8 cellular contexts compared by ENCODE assay signal in genomic region chr12:75390899-75391538, GRCh38. TPM values are rescaled to one million over a fixed set of nuclear protein-coding genes. Genes with fewer than 3 reads are reported as not detected.
DNase-seq lines count a peak whose midpoint lies in the region; ATAC-seq and TF ChIP-seq lines count a peak whose summit lies in the region.

GLIPR1L2 (plus strand) TSS chr12:75391089; CDS start chr12:75391117, 28 bp downstream.

- H3K36me3 Mint-ChIP-seq in activated CD4-positive, alpha-beta T cell treated with anti-CD3 and anti-CD28 coated beads, Interleukin-2, amount 10 ng/mL, durations not matched to agents 7 days and 5 days (ENCODE audit: low read depth) = no peaks in the 10 kb centered on the region

- peak; percentile 67 for TF ChIP-seq POLR2A in GM19099 (IDR thresholded peaks at IDR 0.05; ENCODE audit: extremely low read depth, insufficient read length, low read depth)

- CTCF ChIA-PET in activated CD4-positive, alpha-beta T cell treated with anti-CD3 and anti-CD28 coated beads, Interleukin-2, amount 10 ng/mL, durations not matched to agents 7 days and 5 days (lab: Charles Lee) = interaction anchor here (0.7 to 2.1 kb wide), 14 partner anchors 15 to 116 kb away, joined by 3 to 18 read pairs (median 4); partner anchors contain the start of gene GLIPR1L1

- H3K4me1 Mint-ChIP-seq in activated CD4-positive, alpha-beta T cell treated with anti-CD3 and anti-CD28 coated beads, Interleukin-2, amount 10 ng/mL, durations not matched to agents 7 days and 5 days = peaks cover 43% of the 10 kb centered on the region

- H3K9me3 Mint-ChIP-seq in activated CD4-positive, alpha-beta T cell treated with anti-CD3 and anti-CD28 coated beads, Interleukin-2, amount 10 ng/mL, durations not matched to agents 7 days and 5 days = no peaks in the 10 kb centered on the region

- DNase-seq in Ammon's horn (ENCODE audit: low spot score) (peak; percentile 98), NCI-H510A (lab: John Stamatoyannopoulos, UW) (peak; percentile 97), cortex of kidney (lab: John Stamatoyannopoulos, UW) (peak; percentile 24), left kidney (ENCODE audit: low read depth, low spot score) (peak; percentile 99)
- DNase-seq in activated CD4-positive, alpha-beta T cell treated with anti-CD3 and anti-CD28 coated beads, Interleukin-2, amount 10 ng/mL, durations not matched to agents 7 days and 5 days = peak; percentile 87
- peak; percentile 93 for DNase-seq in stimulated activated CD4-positive, alpha-beta T cell treated with anti-CD3 and anti-CD28 coated beads, Interleukin-1b, Interleukin-23, amount 100 ng/mL, for 48 hours

- POLR2A ChIA-PET in activated CD4-positive, alpha-beta T cell treated with anti-CD3 and anti-CD28 coated beads, Interleukin-2, amount 10 ng/mL, durations not matched to agents 7 days and 5 days (lab: Charles Lee) = interaction anchor here (1.5 kb wide), 1 partner anchor 89 kb away, joined by 9 read pairs; the partner anchor contains the start of gene GLIPR1

- H3K4me3 Mint-ChIP-seq in activated CD4-positive, alpha-beta T cell treated with anti-CD3 and anti-CD28 coated beads, Interleukin-2, amount 10 ng/mL, durations not matched to agents 7 days and 5 days = peak within 1 kb of the TSS; percentile 86

- H3K27me3 Mint-ChIP-seq in activated CD4-positive, alpha-beta T cell treated with anti-CD3 and anti-CD28 coated beads, Interleukin-2, amount 10 ng/mL, durations not matched to agents 7 days and 5 days = no peaks in the 10 kb centered on the region

- peak; percentile 97 for ATAC-seq in HG03432 (IDR thresholded peaks at IDR 0.05; ENCODE audit: unreplicated experiment)

- peak within 1 kb of the TSS; percentile 94 for H3K27ac Mint-ChIP-seq in activated CD4-positive, alpha-beta T cell treated with anti-CD3 and anti-CD28 coated beads, Interleukin-2, amount 10 ng/mL, durations not matched to agents 7 days and 5 days

RNA-seq across cellular contexts. Expression of gene GLIPR1L2, which starts in this region (rescaled TPM):
- under 1 TPM; 0.30 to 0.75 TPM for total RNA-seq in activated CD4-positive, alpha-beta T cell treated with anti-CD3 and anti-CD28 coated beads, Interleukin-2, amount 10 ng/mL, durations not matched to agents 7 days and 5 days

Comparison
In these comparisons a context has a peak if more than half of its experiments do, and no peak if none do; other contexts are left out.
1. Peak in every context shown above with its lines: DNase-seq and ATAC-seq.
2. Peak in DNase-seq in activated CD4-positive, alpha-beta T cell treated with anti-CD3 and anti-CD28 coated beads, Interleukin-2, amount 10 ng/mL, durations not matched to agents 7 days and 5 days; RNA of the gene not detected or under 1 TPM.
3. DNase-seq: peak in every context shown above with its lines; median percentile 99 in left kidney; 98 in Ammon's horn; 97 in NCI-H510A; 93 in stimulated activated CD4-positive, alpha-beta T cell treated with anti-CD3 and anti-CD28 coated beads, Interleukin-1b, Interleukin-23, amount 100 ng/mL, for 48 hours; 87 in activated CD4-positive, alpha-beta T cell treated with anti-CD3 and anti-CD28 coated beads, Interleukin-2, amount 10 ng/mL, durations not matched to agents 7 days and 5 days; 24 in cortex of kidney.